ENCODE assay signal across 28 cellular contexts in genomic region chr22:42630901-42631602, GRCh38. TPM values are rescaled to one million over a fixed set of nuclear protein-coding genes. Genes with fewer than 3 reads are reported as not detected.
A peak's percentile ranks its signal among the peaks of the same experiment; 100 is the strongest.
DNase-seq lines count a peak whose midpoint lies in the region; ATAC-seq, FAIRE-seq and TF ChIP-seq lines count a peak whose summit lies in the region.
"Had no signal": no experiment of that assay in that cellular context is flagged by ENCODE, and none has a peak within 500 bp of the region (broad histone marks: within the 10 kb centered on the region; RNA-seq: fewer than 3 reads in every experiment).

No MANE protein-coding gene starts in this region.

- CTCF ChIA-PET in HepG2 (lab: Yijun Ruan, JAX; ENCODE audit: low intra/inter-chr PET ratio, low total read pairs) (interaction anchor here (1.2 kb wide), 1 partner anchor 30 kb away, joined by 4 read pairs; no protein-coding TSS in a partner anchor), OCI-LY7 (lab: Charles Lee; ENCODE audit: unreplicated experiment) (no interaction called here), PC-3 (lab: Charles Lee) (no interaction called here)

- no peak for TF ChIP-seq CTCF in HepG2 (CRISPR knock-in tag; IDR thresholded peaks at IDR 0.05)
- TF ChIP-seq CTCF in right lobe of liver (IDR thresholded peaks at IDR 0.05) = no peak
- no peak for TF ChIP-seq CTCF in astrocyte (IDR thresholded peaks at IDR 0.05; ENCODE audit: insufficient read depth, low read depth, low read length)
- TF ChIP-seq CTCF in OCI-LY7 (conservative IDR thresholded peaks at IDR 0.05; ENCODE audit: low read length) = no peak
- no peak for TF ChIP-seq CTCF in PC-3 (conservative IDR thresholded peaks at IDR 0.05; ENCODE audit: low read depth, low read length)

- H3K27me3 ChIP-seq in HepG2 (ENCODE audit: control insufficient read depth in 1 of 2, insufficient read depth in 2 of 2, low read length in 2 of 2) (no peaks in the 10 kb centered on the region), right lobe of liver (no peaks in the 10 kb centered on the region), astrocyte (ENCODE audit: insufficient read depth, low read length) (no peaks in the 10 kb centered on the region), PC-3 (ENCODE audit: low read length) (no peaks in the 10 kb centered on the region)
- H3K27me3 ChIP-seq: esophagus squamous epithelium, MG63, transverse colon had no signal

- in situ Hi-C loops in HepG2 (cut with HindIII; ENCODE audit: extremely low pct_ligation_motif_present, low pct_unique_long_range_greater_than_20kb) = no loop called here

- TF ChIP-seq EP300 in HepG2 (IDR thresholded peaks at IDR 0.05; ENCODE audit: low read depth in 2 of 2, low read length in 2 of 2) = no peak
- no peak for TF ChIP-seq EP300 in HepG2 (CRISPR knock-in tag; IDR thresholded peaks at IDR 0.05; ENCODE audit: borderline replicate concordance)

- TF ChIP-seq POLR2A in HepG2 (IDR thresholded peaks at IDR 0.05; ENCODE audit: insufficient read depth in 1 of 2, low read depth in 2 of 2, low read length in 2 of 2) (no peak), right lobe of liver (IDR thresholded peaks at IDR 0.05) (no peak)

- intact Hi-C loops in HepG2 (cut with micrococcal nuclease; ENCODE audit: unreplicated experiment) = no loop called here
- intact Hi-C loops in right lobe of liver (cut with DNase I) = no loop called here
- intact Hi-C loops in OCI-LY7 (cut with micrococcal nuclease; ENCODE audit: unreplicated experiment) = no loop called here
- intact Hi-C loops in PC-3 (cut with micrococcal nuclease) = no loop called here

- BruUV-seq in HepG2 (replicated peaks; lab: Mats Ljungman, UMichigan) (no TSS peak), OCI-LY7 (replicated peaks; lab: Mats Ljungman, UMichigan) (no TSS peak), PC-3 (replicated peaks; lab: Mats Ljungman, UMichigan) (no TSS peak)

- H3K9me3 Mint-ChIP-seq in astrocyte (ENCODE audit: unreplicated experiment) = no peaks in the 10 kb centered on the region
- H3K9me3 Mint-ChIP-seq: CD8-positive, alpha-beta memory T cell; naive B cell; stimulated activated naive CD8-positive, alpha-beta T cell treated with anti-CD3 and anti-CD28 coated beads, Interleukin-15, amount 100 ng/mL, for 72 hours had no signal

- H3F3A ChIP-seq in PC-3 (ENCODE audit: low read length, unreplicated experiment) = no peaks in the 10 kb centered on the region

- no peak for TF ChIP-seq RAD21 in HepG2 (CRISPR knock-in tag; IDR thresholded peaks at IDR 0.05)

- POLR2A ChIA-PET in HepG2 (lab: Yijun Ruan, JAX) (interaction anchor here (2.5 kb wide), 1 partner anchor 18 kb away, joined by 9 read pairs; the partner anchor contains the start of gene CYB5R3), OCI-LY7 (lab: Charles Lee) (no interaction called here), PC-3 (lab: Charles Lee; ENCODE audit: unreplicated experiment) (no interaction called here)

- H3K36me3 Mint-ChIP-seq in astrocyte (ENCODE audit: low read depth, unreplicated experiment) = peaks cover 10% of the 10 kb centered on the region

- DNase-seq in HepG2 (ENCODE audit: low spot score) (no peak), right lobe of liver (no peak), astrocyte (ENCODE audit: low read depth) (no peak), glomerular visceral epithelial cell (ENCODE audit: extremely low spot score) (peak; percentile 40), OCI-LY7 (ENCODE audit: low spot score) (no peak), PC-3 (no peak)
- no peak for DNase-seq in activated effector memory CD4-positive, alpha-beta T cell treated with anti-CD3 and anti-CD28 coated beads, Interleukin-2, amount 50 U/mL, for 16 hours
- DNase-seq: activated CD4-positive, CD25-positive, alpha-beta regulatory T cell treated with anti-CD3 and anti-CD28 coated beads, Interleukin-2, amount 50 U/mL, for 72 hours; activated CD8-positive, alpha-beta T cell treated with anti-CD3 and anti-CD28 coated beads, Interleukin-2, amount 10 ng/mL, durations not matched to agents 7 days and 5 days; activated naive CD4-positive, alpha-beta T cell treated with Interleukin-2 at 50 U/mL for 16 hours; amygdala; caudate nucleus; CD8-positive, alpha-beta memory T cell; effector memory CD4-positive, alpha-beta T cell; esophagus squamous epithelium; left colon; MG63; naive B cell; NCI-H1436; NCI-H2171; stimulated activated CD4-positive, alpha-beta T cell treated with anti-CD3 and anti-CD28 coated beads, Interleukin-4, amount 100 ng/mL, for 4 hours; stimulated activated naive CD8-positive, alpha-beta T cell treated with anti-CD3 and anti-CD28 coated beads, Interleukin-15, amount 100 ng/mL, for 72 hours; transverse colon had no signal

- H3K9me3 ChIP-seq in HepG2 (ENCODE audit: low read length) (no peaks in the 10 kb centered on the region), right lobe of liver (no peaks in the 10 kb centered on the region), astrocyte (ENCODE audit: insufficient read depth, low read depth, low read length) (no peaks in the 10 kb centered on the region), OCI-LY7 (ENCODE audit: low read length) (no peaks in the 10 kb centered on the region), PC-3 (ENCODE audit: low read length) (no peaks in the 10 kb centered on the region)
- H3K9me3 ChIP-seq: esophagus squamous epithelium, MG63, transverse colon had no signal

- H3K4me1 Mint-ChIP-seq in astrocyte (ENCODE audit: low read depth, unreplicated experiment) = peaks cover 12% of the 10 kb centered on the region
- H3K4me1 Mint-ChIP-seq: CD8-positive, alpha-beta memory T cell had no signal

- no peak overlapping the region for H3K4me3 ChIP-seq in HepG2 (replicated peaks in 1 of 3; ENCODE audit: insufficient read depth in 1 of 3, low read depth in 2 of 3, low read length in 3 of 3)
- H3K4me3 ChIP-seq in right lobe of liver = no peak overlapping the region
- H3K4me3 ChIP-seq in astrocyte (ENCODE audit: insufficient read depth, low read depth, low read length) = no peak overlapping the region
- no peak overlapping the region for H3K4me3 ChIP-seq in OCI-LY7 (ENCODE audit: low read depth, low read length, poor library complexity, severe bottlenecking)
- no peak overlapping the region for H3K4me3 ChIP-seq in PC-3 (ENCODE audit: low read length)
- H3K4me3 ChIP-seq: esophagus squamous epithelium, K562, MG63, transverse colon had no signal

- H3K27ac Mint-ChIP-seq in astrocyte (ENCODE audit: unreplicated experiment) = no peak overlapping the region
- H3K27ac Mint-ChIP-seq: activated CD8-positive, alpha-beta T cell treated with anti-CD3 and anti-CD28 coated beads, Interleukin-2, amount 10 ng/mL, durations not matched to agents 7 days and 5 days had no signal

- no peak overlapping the region for H2AFZ ChIP-seq in HepG2 (ENCODE audit: low read length)
- H2AFZ ChIP-seq in astrocyte (ENCODE audit: low read depth, low read length) = no peak overlapping the region
- no peak overlapping the region for H2AFZ ChIP-seq in OCI-LY7 (ENCODE audit: low read length)
- H2AFZ ChIP-seq in PC-3 (ENCODE audit: low read length) = no peak overlapping the region

- H3K36me3 ChIP-seq in HepG2 (replicated peaks in 1 of 2; ENCODE audit: control insufficient read depth in 1 of 2, insufficient read depth in 2 of 2, low read length in 2 of 2) (peaks cover 53 to 86% of the 10 kb centered on the region in 2 experiments), right lobe of liver (peaks cover 5 to 72% (median 42%) of the 10 kb centered on the region in 4 donors), astrocyte (ENCODE audit: insufficient read depth, low read length) (peaks cover 20% of the 10 kb centered on the region), OCI-LY7 (ENCODE audit: insufficient read depth, low read length) (peaks cover 79% of the 10 kb centered on the region), PC-3 (ENCODE audit: low read depth, low read length) (no peaks in the 10 kb centered on the region)

- H3K79me2 ChIP-seq in HepG2 (ENCODE audit: insufficient read depth, low read length) = peaks cover 10% of the 10 kb centered on the region
- peaks cover 16% of the 10 kb centered on the region for H3K79me2 ChIP-seq in astrocyte (ENCODE audit: insufficient read depth, low read length)
- no peaks in the 10 kb centered on the region for H3K79me2 ChIP-seq in OCI-LY7 (ENCODE audit: insufficient read depth, low read depth, low read length)
- H3K79me2 ChIP-seq in PC-3 (ENCODE audit: low read length) = no peaks in the 10 kb centered on the region

- no peaks in the 10 kb centered on the region for H3K27me3 Mint-ChIP-seq in astrocyte (ENCODE audit: low read depth, unreplicated experiment)
- H3K27me3 Mint-ChIP-seq: CD8-positive, alpha-beta memory T cell; naive B cell; stimulated activated naive CD8-positive, alpha-beta T cell treated with anti-CD3 and anti-CD28 coated beads, Interleukin-15, amount 100 ng/mL, for 72 hours had no signal

- H3K4me2 ChIP-seq in HepG2 (ENCODE audit: low read depth, low read length) (no peak overlapping the region), astrocyte (ENCODE audit: low read length) (no peak overlapping the region), OCI-LY7 (ENCODE audit: low read length) (no peak overlapping the region), PC-3 (ENCODE audit: low read length) (no peak overlapping the region)

- H3K4me1 ChIP-seq in HepG2 (ENCODE audit: insufficient read depth, low read length) (peaks cover 24% of the 10 kb centered on the region), right lobe of liver (peaks cover 0 to 14% (median 2%) of the 10 kb centered on the region in 4 donors), astrocyte (ENCODE audit: insufficient read depth, low read length) (peaks cover 18% of the 10 kb centered on the region), OCI-LY7 (ENCODE audit: insufficient read depth, low read length, poor library complexity, severe bottlenecking) (no peaks in the 10 kb centered on the region), PC-3 (ENCODE audit: insufficient read depth, low read length) (peaks cover 9% of the 10 kb centered on the region)

- no peak overlapping the region for H3K9ac ChIP-seq in HepG2 (ENCODE audit: insufficient read depth, low read depth, low read length)
- peak overlapping the region; percentile 35 for H3K9ac ChIP-seq in astrocyte (ENCODE audit: low read length)
- H3K9ac ChIP-seq in PC-3 (ENCODE audit: low read length) = no peak overlapping the region

- no peak for ATAC-seq in HepG2
- ATAC-seq in right lobe of liver = no peak
- no peak for ATAC-seq in GM18517 (IDR thresholded peaks at IDR 0.05; ENCODE audit: unreplicated experiment)
- ATAC-seq in PC-3 = no peak
- ATAC-seq: activated CD8-positive, alpha-beta T cell treated with anti-CD3 and anti-CD28 coated beads, Interleukin-2, amount 10 ng/mL, durations not matched to agents 7 days and 5 days; K562; left colon; stimulated activated naive CD8-positive, alpha-beta T cell treated with anti-CD3 and anti-CD28 coated beads, Interleukin-15, amount 100 ng/mL, for 72 hours had no signal

- 98% methylated on average over 18 of the region's 28 CpGs for WGBS in HepG2 (ENCODE audit: low lambda C conversion rate)
- 94% methylated on average over 6 of the region's 28 CpGs for WGBS in right lobe of liver (ENCODE audit: insufficient coverage, low coverage, low lambda C conversion rate, missing lambda C conversion rate)

- no peak overlapping the region for H3K4me3 Mint-ChIP-seq in astrocyte (ENCODE audit: unreplicated experiment)
- H3K4me3 Mint-ChIP-seq: activated CD8-positive, alpha-beta T cell treated with anti-CD3 and anti-CD28 coated beads, Interleukin-2, amount 10 ng/mL, durations not matched to agents 7 days and 5 days; CD8-positive, alpha-beta memory T cell; naive B cell; stimulated activated naive CD8-positive, alpha-beta T cell treated with anti-CD3 and anti-CD28 coated beads, Interleukin-15, amount 100 ng/mL, for 72 hours had no signal

- H3K27ac ChIP-seq in HepG2 (ENCODE audit: extremely low read length, insufficient read depth, low read length) = no peak overlapping the region
- no peak overlapping the region for H3K27ac ChIP-seq in right lobe of liver
- H3K27ac ChIP-seq in astrocyte (ENCODE audit: low read depth, low read length) = no peak overlapping the region
- H3K27ac ChIP-seq in OCI-LY7 (ENCODE audit: low read depth, low read length, poor library complexity, severe bottlenecking) = no peak overlapping the region
- H3K27ac ChIP-seq in PC-3 (ENCODE audit: low read length) = no peak overlapping the region
- H3K27ac ChIP-seq: 22Rv1, esophagus squamous epithelium, transverse colon had no signal

- H4K20me1 ChIP-seq in HepG2 (ENCODE audit: insufficient read depth, low read length) = peaks cover 31% of the 10 kb centered on the region; the same call in 1 of the 2 replicates
- H4K20me1 ChIP-seq in astrocyte (ENCODE audit: insufficient read depth, low read length) = peaks cover 16% of the 10 kb centered on the region
- H4K20me1 ChIP-seq in OCI-LY7 (ENCODE audit: insufficient read depth, low read length) = no peaks in the 10 kb centered on the region
- H4K20me1 ChIP-seq in PC-3 (ENCODE audit: low read length) = no peaks in the 10 kb centered on the region

- H3K9me2 ChIP-seq in OCI-LY7 (ENCODE audit: insufficient read depth, low read length) = no peaks in the 10 kb centered on the region
- no peaks in the 10 kb centered on the region for H3K9me2 ChIP-seq in PC-3 (replicated peaks; ENCODE audit: low read length)

- FAIRE-seq in HepG2 (lab: Jason Lieb, UNC) (no peak), astrocyte (lab: Jason Lieb, UNC) (no peak)
- FAIRE-seq: K562 had no signal

RNA-seq across cellular contexts. Expression of gene ATP5MGL, which starts 9.3 kb away (rescaled TPM):
- total RNA-seq in HepG2 (2016; rRNA removed; fragmentation: Illumina TruSeq; extraction: Trizol) (0.97 TPM in 1 of 2 replicates, not detected in the other), right lobe of liver (under 1 TPM in 3 of 6 experiments, not detected in 3; 0.37 to 0.78 (median 0.68) TPM), astrocyte (0.48 and 0.50 TPM in 2 replicates), OCI-LY7 (2022) (1.1 and 1.8 TPM in 2 replicates), PC-3 (2014; rRNA removed) (not detected in 2 replicates)
- total RNA-seq in HepG2 (2016; cell fraction: cytosol; rRNA removed; fragmentation: Illumina TruSeq; extraction: Trizol; ENCODE audit: low read depth) = 0.35 TPM in 1 of 2 replicates, not detected in the other
- total RNA-seq in HepG2 (2016; cell fraction: insoluble cytoplasmic fraction; rRNA removed; fragmentation: Illumina TruSeq; extraction: Trizol) = 0.58 TPM in 1 of 2 replicates, not detected in the other
- total RNA-seq in HepG2 (2016; cell fraction: membrane; rRNA removed; fragmentation: Illumina TruSeq; extraction: Trizol) = not detected in 2 replicates
- total RNA-seq in HepG2 (2016; cell fraction: nucleus; rRNA removed; fragmentation: Illumina TruSeq; extraction: Trizol) = 0.69 and 1.2 TPM in 2 replicates
- 0.40 and 0.50 TPM in 2 replicates for polyA plus RNA-seq in HepG2 (2011; rRNA removed)
- polyA plus RNA-seq in HepG2 (2011; cell fraction: cytosol; rRNA removed) = not detected in 2 replicates
- polyA plus RNA-seq in HepG2 (2011; cell fraction: nucleus; rRNA removed) = 0.40 and 1.1 TPM in 2 replicates
- 0.21 TPM in 1 of 2 replicates, not detected in the other for polyA plus RNA-seq in HepG2 (2012)
- polyA plus RNA-seq in HepG2 (2016; cell fraction: cytosol; fragmentation: Illumina TruSeq; extraction: Trizol; ENCODE audit: low read depth) = not detected in 2 replicates
- polyA plus RNA-seq in HepG2 (2016; cell fraction: insoluble cytoplasmic fraction; fragmentation: Illumina TruSeq; extraction: Trizol; ENCODE audit: low read depth) = not detected in 2 replicates
- polyA plus RNA-seq in HepG2 (2016; cell fraction: membrane; fragmentation: Illumina TruSeq; extraction: Trizol; ENCODE audit: low read depth) = not detected in 2 replicates
- not detected in 2 replicates for polyA plus RNA-seq in HepG2 (2016; cell fraction: nucleus; fragmentation: Illumina TruSeq; extraction: Trizol; ENCODE audit: insufficient read depth, low read depth)
- polyA minus RNA-seq in HepG2 (2011; rRNA and poly(A)+ RNA removed; ENCODE audit: low replicate concordance) = 2.1 and 4.3 TPM in 2 replicates
- polyA minus RNA-seq in HepG2 (2011; cell fraction: cytosol; rRNA and poly(A)+ RNA removed) = not detected in 2 replicates
- polyA minus RNA-seq in HepG2 (2011; cell fraction: nucleus; rRNA and poly(A)+ RNA removed) = 3.9 and 6.5 TPM in 2 replicates
- 0.92 and 0.93 TPM in 2 replicates for total RNA-seq in OCI-LY7 (2014; rRNA removed; shearing (Covaris generic))
- total RNA-seq: glomerular endothelial cell, omental fat pad had no signal

RNA-seq across cellular contexts. Expression of gene POLDIP3, which starts 16.4 kb away (rescaled TPM):
- 47.4 and 64.1 TPM in 2 replicates for total RNA-seq in HepG2 (2016; rRNA removed; fragmentation: Illumina TruSeq; extraction: Trizol)
- 6.4 and 8.7 TPM in 2 replicates for total RNA-seq in HepG2 (2016; cell fraction: cytosol; rRNA removed; fragmentation: Illumina TruSeq; extraction: Trizol; ENCODE audit: low read depth)
- 45.0 and 57.8 TPM in 2 replicates for total RNA-seq in HepG2 (2016; cell fraction: insoluble cytoplasmic fraction; rRNA removed; fragmentation: Illumina TruSeq; extraction: Trizol)
- 23.2 TPM in 2 replicates for total RNA-seq in HepG2 (2016; cell fraction: membrane; rRNA removed; fragmentation: Illumina TruSeq; extraction: Trizol)
- total RNA-seq in HepG2 (2016; cell fraction: nucleus; rRNA removed; fragmentation: Illumina TruSeq; extraction: Trizol) = 32.4 and 36.4 TPM in 2 replicates
- polyA plus RNA-seq in HepG2 (2011; rRNA removed) = 45.8 and 50.1 TPM in 2 replicates
- polyA plus RNA-seq in HepG2 (2011; cell fraction: cytosol; rRNA removed) = 28.7 TPM in 2 replicates
- polyA plus RNA-seq in HepG2 (2011; cell fraction: nucleus; rRNA removed) = 70.7 and 76.7 TPM in 2 replicates
- polyA plus RNA-seq in HepG2 (2012) = 62.0 and 63.4 TPM in 2 replicates
- 5.1 and 6.4 TPM in 2 replicates for polyA plus RNA-seq in HepG2 (2016; cell fraction: cytosol; fragmentation: Illumina TruSeq; extraction: Trizol; ENCODE audit: low read depth)
- polyA plus RNA-seq in HepG2 (2016; cell fraction: insoluble cytoplasmic fraction; fragmentation: Illumina TruSeq; extraction: Trizol; ENCODE audit: low read depth) = 59.1 and 66.7 TPM in 2 replicates
- 14.0 and 14.8 TPM in 2 replicates for polyA plus RNA-seq in HepG2 (2016; cell fraction: membrane; fragmentation: Illumina TruSeq; extraction: Trizol; ENCODE audit: low read depth)
- 53.9 and 54.2 TPM in 2 replicates for polyA plus RNA-seq in HepG2 (2016; cell fraction: nucleus; fragmentation: Illumina TruSeq; extraction: Trizol; ENCODE audit: insufficient read depth, low read depth)
- 46.1 and 58.4 TPM in 2 replicates for polyA minus RNA-seq in HepG2 (2011; rRNA and poly(A)+ RNA removed; ENCODE audit: low replicate concordance)
- 29.3 and 32.2 TPM in 2 replicates for polyA minus RNA-seq in HepG2 (2011; cell fraction: cytosol; rRNA and poly(A)+ RNA removed)
- polyA minus RNA-seq in HepG2 (2011; cell fraction: nucleus; rRNA and poly(A)+ RNA removed) = 33.0 and 36.7 TPM in 2 replicates
- 10 to 100 TPM; 17.1 to 22.6 (median 21.1) TPM for total RNA-seq in right lobe of liver
- 57.1 and 60.3 TPM in 2 replicates for total RNA-seq in astrocyte
- 52.7 and 70.7 TPM in 2 replicates for total RNA-seq in OCI-LY7 (2014; rRNA removed; shearing (Covaris generic))
- 73.5 and 74.1 TPM in 2 replicates for total RNA-seq in OCI-LY7 (2022)
- total RNA-seq in PC-3 (2014; rRNA removed) = 32.4 and 47.2 TPM in 2 replicates

RNA-seq across cellular contexts. Expression of gene CYB5R3, which starts 18.1 kb away (rescaled TPM):
- 31.5 and 32.4 TPM in 2 replicates for total RNA-seq in HepG2 (2016; rRNA removed; fragmentation: Illumina TruSeq; extraction: Trizol)
- total RNA-seq in HepG2 (2016; cell fraction: cytosol; rRNA removed; fragmentation: Illumina TruSeq; extraction: Trizol; ENCODE audit: low read depth) = 9.5 and 9.9 TPM in 2 replicates
- 27.7 and 33.5 TPM in 2 replicates for total RNA-seq in HepG2 (2016; cell fraction: insoluble cytoplasmic fraction; rRNA removed; fragmentation: Illumina TruSeq; extraction: Trizol)
- total RNA-seq in HepG2 (2016; cell fraction: membrane; rRNA removed; fragmentation: Illumina TruSeq; extraction: Trizol) = 19.2 and 24.7 TPM in 2 replicates
- 26.9 and 30.5 TPM in 2 replicates for total RNA-seq in HepG2 (2016; cell fraction: nucleus; rRNA removed; fragmentation: Illumina TruSeq; extraction: Trizol)
- 305 and 347 TPM in 2 replicates for polyA plus RNA-seq in HepG2 (2011; rRNA removed)
- polyA plus RNA-seq in HepG2 (2011; cell fraction: cytosol; rRNA removed) = 171 and 227 TPM in 2 replicates
- polyA plus RNA-seq in HepG2 (2011; cell fraction: nucleus; rRNA removed) = 180 and 209 TPM in 2 replicates
- 258 and 265 TPM in 2 replicates for polyA plus RNA-seq in HepG2 (2012)
- polyA plus RNA-seq in HepG2 (2016; cell fraction: cytosol; fragmentation: Illumina TruSeq; extraction: Trizol; ENCODE audit: low read depth) = 41.8 and 43.2 TPM in 2 replicates
- polyA plus RNA-seq in HepG2 (2016; cell fraction: insoluble cytoplasmic fraction; fragmentation: Illumina TruSeq; extraction: Trizol; ENCODE audit: low read depth) = 103 and 141 TPM in 2 replicates
- polyA plus RNA-seq in HepG2 (2016; cell fraction: membrane; fragmentation: Illumina TruSeq; extraction: Trizol; ENCODE audit: low read depth) = 69.2 and 69.5 TPM in 2 replicates
- 118 and 123 TPM in 2 replicates for polyA plus RNA-seq in HepG2 (2016; cell fraction: nucleus; fragmentation: Illumina TruSeq; extraction: Trizol; ENCODE audit: insufficient read depth, low read depth)
- polyA minus RNA-seq in HepG2 (2011; rRNA and poly(A)+ RNA removed; ENCODE audit: low replicate concordance) = 63.4 and 306 TPM in 2 replicates
- polyA minus RNA-seq in HepG2 (2011; cell fraction: cytosol; rRNA and poly(A)+ RNA removed) = 173 and 208 TPM in 2 replicates
- polyA minus RNA-seq in HepG2 (2011; cell fraction: nucleus; rRNA and poly(A)+ RNA removed) = 50.5 and 63.4 TPM in 2 replicates
- total RNA-seq in right lobe of liver = 100 to 1,000 TPM; 146 to 211 (median 170) TPM
- total RNA-seq in astrocyte = 181 and 198 TPM in 2 replicates
- total RNA-seq in OCI-LY7 (2014; rRNA removed; shearing (Covaris generic)) = 28.5 and 38.0 TPM in 2 replicates
- total RNA-seq in OCI-LY7 (2022) = 68.9 and 74.7 TPM in 2 replicates
- total RNA-seq in PC-3 (2014; rRNA removed) = 64.2 and 73.3 TPM in 2 replicates
